9 cellular contexts compared by ENCODE assay signal in genomic region chr4:52837716-52838558, GRCh38. TPM values are rescaled to one million over a fixed set of nuclear protein-coding genes. Genes with fewer than 3 reads are reported as not detected.
DNase-seq lines count a peak whose midpoint lies in the region; ATAC-seq and TF ChIP-seq lines count a peak whose summit lies in the region.
"Had no signal": no experiment of that assay in that cellular context is flagged by ENCODE, and none has a peak within 500 bp of the region (broad histone marks: within the 10 kb centered on the region; RNA-seq: fewer than 3 reads in every experiment).

No MANE protein-coding gene starts in this region.

- TF ChIP-seq CTCF in testis (IDR thresholded peaks at IDR 0.05) (no peak), CD14-positive monocyte (IDR thresholded peaks at IDR 0.05) (no peak)

- intact Hi-C loops in testis (cut with DNase I; ENCODE audit: low total_unique reads): no loop called here
- intact Hi-C loops in CD14-positive monocyte (cut with micrococcal nuclease): no loop called here

- no peak for ATAC-seq in stimulated activated naive B cell treated with anti-CD40 and anti-IgM and Interleukin-4, amounts not matched to agents 10 μg/mL and 1 μg/mL and 100 μg/mL, for 72 hours (replicated peaks)

- WGBS in testis, 2 donors: 82 to 85% methylated on average over 7 of the region's 7 CpGs

- no peak overlapping the region for H3K4me3 ChIP-seq in testis

- peaks cover 0 to under 1% of the 10 kb centered on the region in 2 donors for H3K27me3 Mint-ChIP-seq in stimulated activated naive B cell treated with anti-CD40 and anti-IgM and Interleukin-4, amounts not matched to agents 10 μg/mL and 1 μg/mL and 100 μg/mL, for 72 hours
- peaks cover 0 to 2% (median 2%) of the 10 kb centered on the region in 3 donors for H3K27me3 Mint-ChIP-seq in CD14-positive monocyte (ENCODE audit: low read depth in 3 of 3)
- H3K27me3 Mint-ChIP-seq: activated naive CD4-positive, alpha-beta T cell treated with anti-CD3 and anti-CD28 coated beads, Interleukin-2, amount 50 U/mL, for 24 hours had no signal

- H3K36me3 ChIP-seq in testis (ENCODE audit: low read depth, missing control alignments): no peaks in the 10 kb centered on the region

- no peak overlapping the region for H3K27ac Mint-ChIP-seq in stimulated activated naive B cell treated with anti-CD40 and anti-IgM and Interleukin-4, amounts not matched to agents 10 μg/mL and 1 μg/mL and 100 μg/mL, for 72 hours
- no peak overlapping the region for H3K27ac Mint-ChIP-seq in CD14-positive monocyte
- H3K27ac Mint-ChIP-seq: activated naive CD4-positive, alpha-beta T cell treated with anti-CD3 and anti-CD28 coated beads, Interleukin-2, amount 50 U/mL, for 24 hours had no signal

- no peak for TF ChIP-seq POLR2A in testis (IDR thresholded peaks at IDR 0.05)

- H3K4me1 Mint-ChIP-seq in stimulated activated naive B cell treated with anti-CD40 and anti-IgM and Interleukin-4, amounts not matched to agents 10 μg/mL and 1 μg/mL and 100 μg/mL, for 72 hours: peaks cover 4 to 10% of the 10 kb centered on the region in 2 donors
- peaks cover 2% of the 10 kb centered on the region for H3K4me1 Mint-ChIP-seq in CD14-positive monocyte
- H3K4me1 Mint-ChIP-seq: activated naive CD4-positive, alpha-beta T cell treated with anti-CD3 and anti-CD28 coated beads, Interleukin-2, amount 50 U/mL, for 24 hours had no signal

- peaks cover 24% of the 10 kb centered on the region for H3K4me1 ChIP-seq in testis

- H3K9me3 ChIP-seq in testis: no peaks in the 10 kb centered on the region

- no peaks in the 10 kb centered on the region for H3K27me3 ChIP-seq in testis

- no peak overlapping the region for H3K27ac ChIP-seq in testis

- H3K9me3 Mint-ChIP-seq in stimulated activated naive B cell treated with anti-CD40 and anti-IgM and Interleukin-4, amounts not matched to agents 10 μg/mL and 1 μg/mL and 100 μg/mL, for 72 hours: no peaks in the 10 kb centered on the region
- H3K9me3 Mint-ChIP-seq in CD14-positive monocyte: peaks cover 0 to 2% (median 0%) of the 10 kb centered on the region in 7 donors
- H3K9me3 Mint-ChIP-seq: activated naive CD4-positive, alpha-beta T cell treated with anti-CD3 and anti-CD28 coated beads, Interleukin-2, amount 50 U/mL, for 24 hours had no signal

- DNase-seq in COLO829 (ENCODE audit: low spot score) (peak; percentile 82), LoVo (ENCODE audit: low spot score) (peak; percentile 32), astrocyte of the hippocampus (ENCODE audit: low read depth, low spot score) (peak; percentile 92), kidney glomerular epithelial cell (lab: John Stamatoyannopoulos, UW) (peak; percentile 77), GM19238 (ENCODE audit: insufficient read length, low spot score) (no peak), testis (no peak), CD14-positive monocyte (ENCODE audit: low spot score) (no peak)
- no peak for DNase-seq in stimulated activated naive B cell treated with anti-CD40 and anti-IgM and Interleukin-4, amounts not matched to agents 10 μg/mL and 1 μg/mL and 100 μg/mL, for 72 hours

- no peaks in the 10 kb centered on the region for H3K36me3 Mint-ChIP-seq in stimulated activated naive B cell treated with anti-CD40 and anti-IgM and Interleukin-4, amounts not matched to agents 10 μg/mL and 1 μg/mL and 100 μg/mL, for 72 hours
- no peaks in the 10 kb centered on the region for H3K36me3 Mint-ChIP-seq in CD14-positive monocyte
- H3K36me3 Mint-ChIP-seq: activated naive CD4-positive, alpha-beta T cell treated with anti-CD3 and anti-CD28 coated beads, Interleukin-2, amount 50 U/mL, for 24 hours had no signal

- no peak overlapping the region for H3K4me3 Mint-ChIP-seq in stimulated activated naive B cell treated with anti-CD40 and anti-IgM and Interleukin-4, amounts not matched to agents 10 μg/mL and 1 μg/mL and 100 μg/mL, for 72 hours
- H3K4me3 Mint-ChIP-seq in CD14-positive monocyte: no peak overlapping the region
- H3K4me3 Mint-ChIP-seq: activated naive CD4-positive, alpha-beta T cell treated with anti-CD3 and anti-CD28 coated beads, Interleukin-2, amount 50 U/mL, for 24 hours had no signal

RNA-seq across cellular contexts. Expression of gene RASL11B, which starts 24.2 kb away (rescaled TPM):
- total RNA-seq in testis: 10 to 100 TPM; 16.7 to 25.5 TPM
- polyA plus RNA-seq in testis (ENCODE audit: insufficient read depth, low read depth, low replicate concordance) (15.3 TPM), CD14-positive monocyte (not detected)

Comparison
In these comparisons a context has a peak if more than half of its experiments do, and no peak if none do; other contexts are left out.
1. DNase-seq: peak in COLO829 (single experiment), LoVo (single experiment), astrocyte of the hippocampus (single experiment) and kidney glomerular epithelial cell (single experiment); none in GM19238 (single experiment), testis (single experiment), stimulated activated naive B cell treated with anti-CD40 and anti-IgM and Interleukin-4, amounts not matched to agents 10 μg/mL and 1 μg/mL and 100 μg/mL, for 72 hours (single experiment) and CD14-positive monocyte (single experiment).
2. RNA of gene RASL11B, which starts 24.2 kb away (polyA plus RNA-seq): 15.3 TPM in testis (single experiment); not detected in CD14-positive monocyte; every median in the first group is over 10 times any median in the second.